ENCODE assay signal across 27 cellular contexts in genomic region chr13:73015799-73016198, GRCh38.
"Had no signal": no experiment of that assay in that cellular context is flagged by ENCODE, and none has a peak within 500 bp of the region (broad histone marks: within the 10 kb centered on the region; RNA-seq: fewer than 3 reads in every experiment).

No MANE protein-coding gene starts in this region.

- ATAC-seq: activated CD4-positive, alpha-beta T cell treated with anti-CD3 and anti-CD28 coated beads for 36 hours; activated CD8-positive, alpha-beta memory T cell treated with anti-CD3 and anti-CD28 coated beads, Interleukin-2, amount 10 ng/mL, durations not matched to agents 7 days and 5 days; activated CD8-positive, alpha-beta T cell treated with anti-CD3 and anti-CD28 coated beads, Interleukin-2, amount 10 ng/mL, durations not matched to agents 7 days and 5 days; activated naive CD8-positive, alpha-beta T cell treated with anti-CD3 and anti-CD28 coated beads, Interleukin-2, amount 50 U/mL, for 24 hours; foreskin keratinocyte; gastrocnemius medialis; heart left ventricle had no signal

- DNase-seq: activated CD4-positive, alpha-beta memory T cell treated with anti-CD3 and anti-CD28 coated beads for 36 hours; activated CD4-positive, alpha-beta T cell treated with anti-CD3 and anti-CD28 coated beads for 36 hours; activated CD4-positive, alpha-beta T cell treated with anti-CD3 and anti-CD28 coated beads, Interleukin-2, amount 10 ng/mL, durations not matched to agents 24 days and 14 days; activated CD4-positive, CD25-positive, alpha-beta regulatory T cell; activated CD4-positive, CD25-positive, alpha-beta regulatory T cell treated with anti-CD3 and anti-CD28 coated beads, Interleukin-2, amount 50 U/mL, for 72 hours; activated CD8-positive, alpha-beta memory T cell treated with anti-CD3 and anti-CD28 coated beads, Interleukin-2, amount 10 ng/mL, durations not matched to agents 7 days and 5 days; activated CD8-positive, alpha-beta memory T cell treated with anti-CD3 and anti-CD28 coated beads, Interleukin-2, amount 50 U/mL, for 4 hours; activated CD8-positive, alpha-beta T cell treated with anti-CD3 and anti-CD28 coated beads, Interleukin-2, amount 10 ng/mL, durations not matched to agents 7 days and 5 days; activated effector memory CD4-positive, alpha-beta T cell treated with anti-CD3 and anti-CD28 coated beads, Interleukin-2, amount 50 U/mL, for 16 hours; activated naive CD4-positive, alpha-beta T cell treated with anti-CD3 and anti-CD28 coated beads for 36 hours; activated naive CD8-positive, alpha-beta T cell treated with anti-CD3 and anti-CD28 coated beads for 36 hours; activated naive CD8-positive, alpha-beta T cell treated with anti-CD3 and anti-CD28 coated beads, Interleukin-2, amount 50 U/mL, for 24 hours; activated T-cell treated with anti-CD3 and anti-CD28 coated beads, Interleukin-2, amount 50 U/mL, for 1 hour; activated T-cell treated with anti-CD3 and anti-CD28 coated beads, Interleukin-2, amount 50 U/mL, for 48 hours; adrenal gland; amygdala; central memory CD4-positive, alpha-beta T cell; cerebellar nuclear complex; dorsolateral prefrontal cortex; effector memory CD4-positive, alpha-beta T cell; endodermal cell; erythroblast; foreskin keratinocyte; gastrocnemius medialis; glutamatergic neuron; heart left ventricle; T-helper 2 cell had no signal
